In genomic region chr11:62592216-62592815, GRCh38 we compare ENCODE assay signal across 6 cellular contexts. TPM values are rescaled to one million over a fixed set of nuclear protein-coding genes. Genes with fewer than 3 reads are reported as not detected.
A peak's percentile ranks its signal among the peaks of the same experiment; 100 is the strongest.
DNase-seq lines count a peak whose midpoint lies in the region; ATAC-seq and TF ChIP-seq lines count a peak whose summit lies in the region.

No MANE protein-coding gene starts in this region.

- H3K9me2 ChIP-seq in SU-DHL-6 (replicated peaks; ENCODE audit: insufficient read depth, low read length) = no peaks in the 10 kb centered on the region

- H3K9me3 Mint-ChIP-seq in Calu3 (ENCODE audit: low read depth, unreplicated experiment) = no peaks in the 10 kb centered on the region

- H3K4me3 ChIP-seq in SU-DHL-6 (ENCODE audit: insufficient read depth, low read length, poor library complexity, severe bottlenecking) (peak overlapping the region; percentile 58), iPS-18c (ENCODE audit: insufficient read depth, low read depth, low read length) (peak overlapping the region; percentile 68)

- CTCF ChIA-PET in Calu3 (lab: Charles Lee) = interaction anchor here (1.1 to 2.2 kb wide), 13 partner anchors 9 to 211 kb away, joined by 3 to 21 read pairs (median 5); partner anchors contain the start of genes C11orf98, CSKMT, EEF1G and MTA2

- H3F3A ChIP-seq in SU-DHL-6 (ENCODE audit: insufficient read depth) = peaks cover 29% of the 10 kb centered on the region

- H3K9me3 ChIP-seq in SU-DHL-6 (ENCODE audit: insufficient read depth, low read length) (no peaks in the 10 kb centered on the region), iPS-18c (ENCODE audit: control insufficient read depth, insufficient read depth, low read length) (no peaks in the 10 kb centered on the region)

- H3K4me3 Mint-ChIP-seq in Calu3 (ENCODE audit: low read depth, unreplicated experiment) = peak overlapping the region; percentile 92

- ATAC-seq in GM21381 (IDR thresholded peaks at IDR 0.05; ENCODE audit: unreplicated experiment) (no peak), HG03432 (IDR thresholded peaks at IDR 0.05; ENCODE audit: unreplicated experiment) (no peak)

- H3K27ac ChIP-seq in SU-DHL-6 (ENCODE audit: low read depth, low read length) = peak overlapping the region; percentile 79

- H3K27me3 ChIP-seq in SU-DHL-6 (ENCODE audit: low read length) = no peaks in the 10 kb centered on the region

- peak overlapping the region; percentile 71 for H3K27ac Mint-ChIP-seq in Calu3 (ENCODE audit: unreplicated experiment)

- DNase-seq in Calu3 = no peak
- DNase-seq in ureter (ENCODE audit: low spot score) = no peak

- no peak for TF ChIP-seq CTCF in Calu3 (IDR thresholded peaks at IDR 0.05; ENCODE audit: unreplicated experiment)
- no peak for TF ChIP-seq CTCF in SU-DHL-6 (IDR thresholded peaks at IDR 0.05; ENCODE audit: insufficient read depth, low read length, poor library complexity, severe bottlenecking)

- H3K27me3 Mint-ChIP-seq in Calu3 (ENCODE audit: unreplicated experiment) = no peaks in the 10 kb centered on the region

- H2AFZ ChIP-seq in SU-DHL-6 (ENCODE audit: low read depth, low read length, severe bottlenecking) = peak overlapping the region; percentile 46

- H3K9ac ChIP-seq in SU-DHL-6 (ENCODE audit: low read length) = peak overlapping the region; percentile 73

- no peaks in the 10 kb centered on the region for H4K20me1 ChIP-seq in SU-DHL-6 (ENCODE audit: low read depth, low read length)

- peaks cover 16% of the 10 kb centered on the region for H3K79me2 ChIP-seq in SU-DHL-6 (ENCODE audit: insufficient read depth, low read length)

- H3K36me3 ChIP-seq in SU-DHL-6 (ENCODE audit: low read length) = 0 out of 2 replicates have a peak, but pooled peaks cover 3% of the 10 kb centered on the region

- no peaks in the 10 kb centered on the region for H3K4me1 Mint-ChIP-seq in Calu3 (ENCODE audit: low read depth, unreplicated experiment)

- peak overlapping the region; percentile 83 for H3K4me2 ChIP-seq in SU-DHL-6 (ENCODE audit: low read depth, low read length, poor library complexity, severe bottlenecking)

- BruUV-seq in Calu3 (replicated peaks; lab: Mats Ljungman, UMichigan) = no TSS peak

- intact Hi-C loops in Calu3 (cut with micrococcal nuclease; ENCODE audit: unreplicated experiment) = no loop called here

- peaks cover 54% of the 10 kb centered on the region for H3K36me3 Mint-ChIP-seq in Calu3 (ENCODE audit: insufficient read depth, unreplicated experiment)

RNA-seq across cellular contexts. Expression of gene TUT1, which starts 1.0 kb away (rescaled TPM):
- total RNA-seq in Calu3 (2022) = 21.9 and 26.3 TPM in 2 replicates
- total RNA-seq in ureter = 30.4 TPM

RNA-seq across cellular contexts. Expression of gene MTA2, which starts 9.3 kb away (rescaled TPM):
- total RNA-seq in Calu3 (2022) = 90.4 and 97.2 TPM in 2 replicates
- 128 TPM for total RNA-seq in ureter

RNA-seq across cellular contexts. Expression of gene EEF1G, which starts 18.6 kb away (rescaled TPM):
- total RNA-seq in Calu3 (2022) (970 and 1,189 TPM in 2 replicates), ureter (1,627 TPM)

RNA-seq across cellular contexts. Expression of gene EML3, which starts 20.3 kb away (rescaled TPM):
- total RNA-seq in Calu3 (2022) (43.3 and 51.4 TPM in 2 replicates), ureter (83.2 TPM)

RNA-seq across cellular contexts. Expression of gene ROM1, which starts 20.7 kb away (rescaled TPM):
- 1.6 and 2.6 TPM in 2 replicates for total RNA-seq in Calu3 (2022)
- total RNA-seq in ureter = 5.4 TPM
